ENCODE assay signal across 13 cellular contexts in the genomic region with DNA sequence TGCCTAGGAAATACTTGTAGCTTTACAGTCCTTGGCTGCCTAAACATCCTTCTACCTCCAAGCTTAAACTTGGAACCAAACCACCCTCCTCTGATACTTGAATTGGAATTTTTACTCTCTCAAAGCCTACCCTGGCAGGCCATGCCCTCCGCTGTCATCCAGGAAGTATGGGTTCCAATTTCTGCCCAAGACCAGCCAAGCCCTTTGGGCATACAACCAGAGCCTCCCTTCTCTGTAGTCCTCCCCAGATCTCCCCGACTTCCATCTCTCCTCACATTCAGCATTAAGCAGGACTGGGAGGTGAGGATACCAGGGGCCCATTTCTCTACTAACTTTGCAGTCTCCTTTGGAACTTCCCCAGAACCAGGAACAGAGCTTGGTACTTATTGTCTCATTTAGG. TPM values are rescaled to one million over a fixed set of nuclear protein-coding genes. Genes with fewer than 3 reads are reported as not detected.
DNase-seq lines count a peak whose midpoint lies in the region; ATAC-seq and TF ChIP-seq lines count a peak whose summit lies in the region.
"Had no signal": no experiment of that assay in that cellular context is flagged by ENCODE, and none has a peak within 500 bp of the region (broad histone marks: within the 10 kb centered on the region; RNA-seq: fewer than 3 reads in every experiment).

No MANE protein-coding gene starts in this region.

- CTCF ChIA-PET in PC-9 (lab: Charles Lee), result interaction anchor here (0.6 to 0.8 kb wide), 3 partner anchors 19 to 39 kb away, joined by 3 to 4 read pairs (median 3); no protein-coding TSS in a partner anchor

- intact Hi-C loops in PC-9 (cut with micrococcal nuclease; ENCODE audit: unreplicated experiment), result no loop called here

- peak overlapping the region in 7 of 11 experiments; percentile 18 to 68 (median 53); a peak in 8 of 22 replicates for H3K4me2 ChIP-seq in BLaER1 treated with 17β-estradiol and CSF1 and Interleukin-3, amounts not matched to agents 10 nM and 100 nM
- H3K4me2 ChIP-seq in PC-9, result peak overlapping the region; percentile 59

- H3K27ac ChIP-seq in BLaER1 treated with 17β-estradiol and CSF1 and Interleukin-3, amounts not matched to agents 10 nM and 100 nM, result no peak overlapping the region
- no peak overlapping the region for H3K27ac ChIP-seq in PC-9
- peak overlapping the region; percentile 16 for H3K27ac ChIP-seq in muscle layer of duodenum (ENCODE audit: low read length)
- H3K27ac ChIP-seq: adrenal gland, colonic mucosa had no signal

- ATAC-seq in stimulated activated naive CD8-positive, alpha-beta T cell treated with anti-CD3 and anti-CD28 coated beads, Interleukin-15, Interleukin-2, amounts not matched to agents 100 U/mL and 50 U/mL, for 24 hours, result no peak
- ATAC-seq in HG02870 (IDR thresholded peaks at IDR 0.05; ENCODE audit: unreplicated experiment), result no peak
- ATAC-seq: activated CD4-positive, alpha-beta T cell treated with anti-CD3 and anti-CD28 coated beads for 36 hours had no signal

- no peaks in the 10 kb centered on the region for H3K9me2 ChIP-seq in PC-9 (ENCODE audit: insufficient read depth)

- peaks cover 26 to 94% (median 80%) of the 10 kb centered on the region in 11 experiments; a peak in 21 of 22 replicates for H4K20me1 ChIP-seq in BLaER1 treated with 17β-estradiol and CSF1 and Interleukin-3, amounts not matched to agents 10 nM and 100 nM
- H4K20me1 ChIP-seq in PC-9 (ENCODE audit: insufficient read depth), result no peaks in the 10 kb centered on the region

- no peak for TF ChIP-seq CTCF in PC-9 (conservative IDR thresholded peaks at IDR 0.05)

- peaks cover 34 to 50% (median 42%) of the 10 kb centered on the region in 10 experiments for H3K4me1 ChIP-seq in BLaER1 treated with 17β-estradiol and CSF1 and Interleukin-3, amounts not matched to agents 10 nM and 100 nM
- H3K4me1 ChIP-seq in PC-9 (replicated peaks; ENCODE audit: insufficient read depth), result peaks cover 11% of the 10 kb centered on the region; the same call in 1 of the 2 replicates
- peaks cover 3 to 49% of the 10 kb centered on the region in 2 donors for H3K4me1 ChIP-seq in muscle layer of duodenum (ENCODE audit: control insufficient read depth in 1 of 2, insufficient read depth in 2 of 2, low read length in 2 of 2)

- no peak for DNase-seq in PC-9
- no peak for DNase-seq in kidney glomerular epithelial cell (lab: John Stamatoyannopoulos, UW)
- no peak for DNase-seq in stimulated activated naive CD8-positive, alpha-beta T cell treated with anti-CD3 and anti-CD28 coated beads, Interleukin-15, Interleukin-2, amounts not matched to agents 100 U/mL and 50 U/mL, for 24 hours
- DNase-seq: activated T-cell treated with anti-CD3 and anti-CD28 coated beads, Interleukin-2, amount 50 U/mL, for 24 hours; colonic mucosa; NCI-H1930; T-helper 2 cell had no signal

- no peak overlapping the region for H3K9ac ChIP-seq in BLaER1 treated with 17β-estradiol and CSF1 and Interleukin-3, amounts not matched to agents 10 nM and 100 nM

- H2AFZ ChIP-seq in PC-9, result no peak overlapping the region

- POLR2A ChIA-PET in PC-9 (lab: Charles Lee; ENCODE audit: unreplicated experiment), result interaction anchor here (0.6 kb wide), 1 partner anchor 22 kb away, joined by 3 read pairs; no protein-coding TSS in a partner anchor

- no peaks in the 10 kb centered on the region for H3K9me3 ChIP-seq in BLaER1 treated with 17β-estradiol and CSF1 and Interleukin-3, amounts not matched to agents 10 nM and 100 nM (replicated peaks in 1 of 11)
- no peaks in the 10 kb centered on the region for H3K9me3 ChIP-seq in PC-9 (ENCODE audit: insufficient read depth, low read depth)
- no peaks in the 10 kb centered on the region for H3K9me3 ChIP-seq in muscle layer of duodenum (ENCODE audit: control insufficient read depth in 1 of 2, low read length in 2 of 2)
- H3K9me3 ChIP-seq: adrenal gland, colonic mucosa had no signal

- no peaks in the 10 kb centered on the region for H3K79me2 ChIP-seq in PC-9 (ENCODE audit: low read depth)

- peaks cover 42 to 49% (median 46%) of the 10 kb centered on the region in 11 experiments for H3K36me3 ChIP-seq in BLaER1 treated with 17β-estradiol and CSF1 and Interleukin-3, amounts not matched to agents 10 nM and 100 nM
- H3K36me3 ChIP-seq in PC-9 (ENCODE audit: low read depth), result no peaks in the 10 kb centered on the region
- peaks cover 26 to 33% of the 10 kb centered on the region in 2 donors for H3K36me3 ChIP-seq in muscle layer of duodenum (ENCODE audit: control insufficient read depth in 1 of 2, insufficient read depth in 2 of 2, low read length in 2 of 2)

- H3K4me3 ChIP-seq in BLaER1 treated with 17β-estradiol and CSF1 and Interleukin-3, amounts not matched to agents 10 nM and 100 nM, result no peak overlapping the region
- H3K4me3 ChIP-seq in PC-9 (no peak overlapping the region; the same call in 1 of the 2 replicates), muscle layer of duodenum (ENCODE audit: low read depth in 1 of 2, low read length in 2 of 2) (no peak overlapping the region)
- H3K4me3 ChIP-seq: colonic mucosa had no signal

- no TSS peak for BruUV-seq in PC-9 (replicated peaks; lab: Mats Ljungman, UMichigan)

- peaks cover 71 to 81% (median 78%) of the 10 kb centered on the region in 11 experiments for H3K27me3 ChIP-seq in BLaER1 treated with 17β-estradiol and CSF1 and Interleukin-3, amounts not matched to agents 10 nM and 100 nM
- peaks cover 23% of the 10 kb centered on the region for H3K27me3 ChIP-seq in PC-9 (ENCODE audit: insufficient read depth, low read depth)
- peaks cover 44% of the 10 kb centered on the region for H3K27me3 ChIP-seq in muscle layer of duodenum (ENCODE audit: low read depth, low read length)

- peaks cover 21% of the 10 kb centered on the region; the same call in 1 of the 2 replicates for H3F3A ChIP-seq in PC-9 (ENCODE audit: insufficient read depth, low read depth)

RNA-seq across cellular contexts. Expression of a gene that starts 0.4 kb away (rescaled TPM):
- 0.13 and 0.28 TPM in 2 replicates for total RNA-seq in PC-9 (2021)
- total RNA-seq: activated CD4-positive, alpha-beta T cell treated with anti-CD3 and anti-CD28 coated beads for 36 hours; RPMI7951 had no signal

RNA-seq across cellular contexts. Expression of a gene that starts 15.7 kb away (rescaled TPM):
- total RNA-seq in PC-9 (2021), result 53.9 and 63.3 TPM in 2 replicates

RNA-seq across cellular contexts. Expression of a gene that starts 25.2 kb away (rescaled TPM):
- total RNA-seq in PC-9 (2021), result 2.9 and 3.4 TPM in 2 replicates

RNA-seq across cellular contexts. Expression of a gene that starts 34.4 kb away (rescaled TPM):
- 94.0 and 97.9 TPM in 2 replicates for total RNA-seq in PC-9 (2021)

RNA-seq across cellular contexts. Expression of a gene that starts 36.2 kb away (rescaled TPM):
- total RNA-seq in PC-9 (2021), result 930 and 1,061 TPM in 2 replicates
